In genomic region chr6:33407132-33407718, GRCh38 we compare ENCODE assay signal across 10 cellular contexts. TPM values are rescaled to one million over a fixed set of nuclear protein-coding genes. Genes with fewer than 3 reads are reported as not detected.
DNase-seq lines count a peak whose midpoint lies in the region; ATAC-seq and TF ChIP-seq lines count a peak whose summit lies in the region.
"Had no signal": no experiment of that assay in that cellular context is flagged by ENCODE, and none has a peak within 500 bp of the region (broad histone marks: within the 10 kb centered on the region; RNA-seq: fewer than 3 reads in every experiment).

No MANE protein-coding gene starts in this region.

- intact Hi-C loops in left ventricle myocardium inferior (cut with micrococcal nuclease) (no loop called here), Right ventricle myocardium inferior (cut with DNase I) (no loop called here), Panc1 (cut with micrococcal nuclease; ENCODE audit: unreplicated experiment) (no loop called here), upper lobe of right lung (cut with DNase I) (no loop called here)
- intact Hi-C loops in activated CD4-positive, alpha-beta T cell treated with anti-CD3 and anti-CD28 coated beads for 36 hours (cut with DNase I, micrococcal nuclease): no loop called here

- no peaks in the 10 kb centered on the region for H3K27me3 Mint-ChIP-seq in activated CD4-positive, alpha-beta T cell treated with anti-CD3 and anti-CD28 coated beads for 36 hours

- no peak overlapping the region for H3K4me3 ChIP-seq in left ventricle myocardium inferior
- no peak overlapping the region for H3K4me3 ChIP-seq in Panc1 (ENCODE audit: low read depth in 2 of 2, low read length in 2 of 2)
- H3K4me3 ChIP-seq in epithelial cell of proximal tubule (ENCODE audit: low read depth, low read length): no peak overlapping the region
- no peak overlapping the region for H3K4me3 ChIP-seq in upper lobe of right lung

- no peak overlapping the region for H3K27ac Mint-ChIP-seq in activated CD4-positive, alpha-beta T cell treated with anti-CD3 and anti-CD28 coated beads for 36 hours

- no peaks in the 10 kb centered on the region for H3K9me3 ChIP-seq in left ventricle myocardium inferior (replicated peaks)
- no peaks in the 10 kb centered on the region for H3K9me3 ChIP-seq in Panc1 (ENCODE audit: control insufficient read depth, insufficient read depth, low read depth, low read length)
- no peaks in the 10 kb centered on the region for H3K9me3 ChIP-seq in upper lobe of right lung

- DNase-seq in left ventricle myocardium inferior: no peak
- no peak for DNase-seq in Right ventricle myocardium inferior (ENCODE audit: missing footprints)
- no peak for DNase-seq in Panc1 (ENCODE audit: low read depth, low spot score)
- DNase-seq in epithelial cell of proximal tubule (ENCODE audit: low read depth): no peak
- DNase-seq in upper lobe of right lung: no peak
- no peak for DNase-seq in activated CD4-positive, alpha-beta T cell treated with anti-CD3 and anti-CD28 coated beads for 36 hours
- no peak for DNase-seq in T1000 (lab: John Stamatoyannopoulos, UW)
- DNase-seq: hypothalamus; stimulated activated naive CD4-positive, alpha-beta T cell had no signal

- TSS peak; percentile 16 for BruUV-seq in Panc1 (replicated peaks; lab: Mats Ljungman, UMichigan)

- H3K4me1 ChIP-seq in left ventricle myocardium inferior: peaks cover 18% of the 10 kb centered on the region
- H3K4me1 ChIP-seq in Panc1 (ENCODE audit: control insufficient read depth, insufficient read depth, low read length): peaks cover 7% of the 10 kb centered on the region; the same call in 1 of the 2 replicates
- H3K4me1 ChIP-seq in upper lobe of right lung: peaks cover 8% of the 10 kb centered on the region

- POLR2A ChIA-PET in Panc1 (lab: Charles Lee): no interaction called here
- POLR2A ChIA-PET in activated CD4-positive, alpha-beta T cell treated with anti-CD3 and anti-CD28 coated beads for 36 hours (lab: Charles Lee): interaction anchor here (0.7 to 1.2 kb wide), 3 partner anchors 15 to 115 kb away, joined by 3 to 5 read pairs (median 4); partner anchors contain the start of gene KIFC1

- H3K9me3 Mint-ChIP-seq in activated CD4-positive, alpha-beta T cell treated with anti-CD3 and anti-CD28 coated beads for 36 hours (ENCODE audit: low read depth): no peaks in the 10 kb centered on the region

- CTCF ChIA-PET in Panc1 (lab: Charles Lee): no interaction called here
- CTCF ChIA-PET in activated CD4-positive, alpha-beta T cell treated with anti-CD3 and anti-CD28 coated beads for 36 hours (lab: Charles Lee): interaction anchor here (1.2 to 1.3 kb wide), 2 partner anchors 11 to 198 kb away, joined by 3 to 5 read pairs; no protein-coding TSS in a partner anchor

- H3K36me3 ChIP-seq in left ventricle myocardium inferior (peaks cover 2% of the 10 kb centered on the region), Panc1 (ENCODE audit: control insufficient read depth, insufficient read depth, low read length) (peaks cover 18% of the 10 kb centered on the region), upper lobe of right lung (no peaks in the 10 kb centered on the region)

- no peak overlapping the region for H3K4me3 Mint-ChIP-seq in activated CD4-positive, alpha-beta T cell treated with anti-CD3 and anti-CD28 coated beads for 36 hours

- peak; percentile 27 for TF ChIP-seq CTCF in left ventricle myocardium inferior (IDR thresholded peaks at IDR 0.05; ENCODE audit: borderline replicate concordance)
- no peak for TF ChIP-seq CTCF in Panc1 (IDR thresholded peaks at IDR 0.05)
- peak; percentile 65 for TF ChIP-seq CTCF in epithelial cell of proximal tubule (conservative IDR thresholded peaks at IDR 0.05; ENCODE audit: low read depth, low read length)
- peak; percentile 10 for TF ChIP-seq CTCF in upper lobe of right lung (IDR thresholded peaks at IDR 0.05)

- H3K4me1 Mint-ChIP-seq in activated CD4-positive, alpha-beta T cell treated with anti-CD3 and anti-CD28 coated beads for 36 hours: peaks cover 15% of the 10 kb centered on the region

- H3K27ac ChIP-seq in left ventricle myocardium inferior (replicated peaks) (no peak overlapping the region), Panc1 (ENCODE audit: low read length) (peak overlapping the region; percentile 12; the same call in 1 of the 2 replicates), upper lobe of right lung (no peak overlapping the region)

- peaks cover 52% of the 10 kb centered on the region for H3K36me3 Mint-ChIP-seq in activated CD4-positive, alpha-beta T cell treated with anti-CD3 and anti-CD28 coated beads for 36 hours (ENCODE audit: low read depth)

- no peaks in the 10 kb centered on the region for H3K27me3 ChIP-seq in left ventricle myocardium inferior (ENCODE audit: low read depth)
- no peaks in the 10 kb centered on the region for H3K27me3 ChIP-seq in Panc1 (ENCODE audit: control insufficient read depth, insufficient read depth, low read length)
- H3K27me3 ChIP-seq in upper lobe of right lung: no peaks in the 10 kb centered on the region

- in situ Hi-C loops in Panc1 (cut with HindIII; ENCODE audit: low pct_unique_long_range_greater_than_20kb, low sequenced_read_pairs): no loop called here

- ATAC-seq in Right ventricle myocardium inferior: no peak
- ATAC-seq in Panc1: no peak
- no peak for ATAC-seq in upper lobe of right lung
- ATAC-seq in activated CD4-positive, alpha-beta T cell treated with anti-CD3 and anti-CD28 coated beads for 36 hours: no peak
- ATAC-seq in HG03571 (IDR thresholded peaks at IDR 0.05; ENCODE audit: unreplicated experiment): no peak

RNA-seq across cellular contexts. Expression of gene PHF1, which starts 3.6 kb away (rescaled TPM):
- total RNA-seq in left ventricle myocardium inferior: 52.2 TPM
- total RNA-seq in Right ventricle myocardium inferior: 43.5 TPM
- 51.6 TPM for total RNA-seq in Panc1 (2021; ENCODE audit: unreplicated experiment)
- 50.3 TPM for polyA plus RNA-seq in Panc1 (2012; ENCODE audit: insufficient read length)
- total RNA-seq in epithelial cell of proximal tubule: 20.7 and 25.4 TPM in 2 replicates
- total RNA-seq in upper lobe of right lung: 74.3 TPM
- total RNA-seq in activated CD4-positive, alpha-beta T cell treated with anti-CD3 and anti-CD28 coated beads for 36 hours: 10 to 100 TPM; 24.9 to 28.2 TPM

RNA-seq across cellular contexts. Expression of gene CUTA, which starts 10.7 kb away (rescaled TPM):
- total RNA-seq in left ventricle myocardium inferior: 107 TPM
- total RNA-seq in Right ventricle myocardium inferior: 107 TPM
- 338 TPM for total RNA-seq in Panc1 (2021; ENCODE audit: unreplicated experiment)
- 397 TPM for polyA plus RNA-seq in Panc1 (2012; ENCODE audit: insufficient read length)
- 206 and 273 TPM in 2 replicates for total RNA-seq in epithelial cell of proximal tubule
- total RNA-seq in upper lobe of right lung: 144 TPM
- total RNA-seq in activated CD4-positive, alpha-beta T cell treated with anti-CD3 and anti-CD28 coated beads for 36 hours: 100 to 1,000 TPM; 154 to 188 TPM

RNA-seq across cellular contexts. Expression of gene SYNGAP1, which starts 12.6 kb away (rescaled TPM):
- total RNA-seq in left ventricle myocardium inferior (6.5 TPM), Right ventricle myocardium inferior (5.2 TPM), Panc1 (2021; ENCODE audit: unreplicated experiment) (29.0 TPM), epithelial cell of proximal tubule (0.87 and 2.3 TPM in 2 replicates), upper lobe of right lung (23.0 TPM)
- 34.5 TPM for polyA plus RNA-seq in Panc1 (2012; ENCODE audit: insufficient read length)
- 10 to 100 TPM; 43.6 to 45.6 TPM for total RNA-seq in activated CD4-positive, alpha-beta T cell treated with anti-CD3 and anti-CD28 coated beads for 36 hours

RNA-seq across cellular contexts. Expression of gene KIFC1, which starts 15.6 kb away (rescaled TPM):
- total RNA-seq in left ventricle myocardium inferior (0.49 TPM), Right ventricle myocardium inferior (1.3 TPM), Panc1 (2021; ENCODE audit: unreplicated experiment) (81.8 TPM), epithelial cell of proximal tubule (117 and 126 TPM in 2 replicates), upper lobe of right lung (2.3 TPM)
- polyA plus RNA-seq in Panc1 (2012; ENCODE audit: insufficient read length): 42.1 TPM
- 10 to 100 TPM; 86.0 to 89.3 TPM for total RNA-seq in activated CD4-positive, alpha-beta T cell treated with anti-CD3 and anti-CD28 coated beads for 36 hours

RNA-seq across cellular contexts. Expression of gene ZBTB9, which starts 47.2 kb away (rescaled TPM):
- total RNA-seq in left ventricle myocardium inferior (4.9 TPM), Right ventricle myocardium inferior (4.1 TPM), Panc1 (2021; ENCODE audit: unreplicated experiment) (17.6 TPM), epithelial cell of proximal tubule (4.3 and 4.6 TPM in 2 replicates), upper lobe of right lung (5.8 TPM)
- polyA plus RNA-seq in Panc1 (2012; ENCODE audit: insufficient read length): 17.9 TPM
- 1 to 10 TPM; 9.3 to 9.5 TPM for total RNA-seq in activated CD4-positive, alpha-beta T cell treated with anti-CD3 and anti-CD28 coated beads for 36 hours
